ENCODE assay signal across 9 cellular contexts in the genomic region with DNA sequence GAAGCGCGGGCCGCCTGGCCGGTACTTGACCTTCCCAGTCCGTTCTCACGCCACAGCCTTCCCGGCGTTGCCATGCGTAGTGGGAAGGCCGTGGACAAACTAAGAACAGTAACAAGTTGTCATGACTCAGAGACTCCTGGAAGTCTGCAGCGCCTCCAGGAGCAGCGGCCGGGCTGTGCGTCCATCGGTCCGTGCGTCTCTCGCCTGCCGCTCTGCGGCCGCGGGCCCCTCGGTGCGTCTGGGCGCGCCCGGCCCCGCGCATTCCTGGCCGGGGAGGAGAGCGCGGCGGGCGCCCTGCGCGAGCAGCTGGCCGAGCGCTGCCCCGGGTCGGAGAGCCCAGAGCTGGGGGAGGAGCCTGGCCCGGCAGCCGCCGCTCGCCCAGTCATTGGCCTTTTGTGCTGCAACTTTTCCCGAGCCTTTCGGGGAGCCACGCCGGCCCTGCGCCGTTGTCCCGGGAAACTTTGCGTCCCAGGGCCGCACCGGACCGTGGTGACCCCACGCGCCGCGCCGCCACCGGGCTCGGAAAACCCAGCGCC.
DNase-seq lines count a peak whose midpoint lies in the region; ATAC-seq, FAIRE-seq and TF ChIP-seq lines count a peak whose summit lies in the region.
"Had no signal": no experiment of that assay in that cellular context is flagged by ENCODE, and none has a peak within 500 bp of the region (broad histone marks: within the 10 kb centered on the region; RNA-seq: fewer than 3 reads in every experiment).

No MANE protein-coding gene starts in this region.

- TF ChIP-seq EP300 in HepG2 (IDR thresholded peaks at IDR 0.05; ENCODE audit: low read depth in 2 of 2, low read length in 2 of 2) = 0 out of 4 replicates have a peak, but pooled peaks of 1 of the 2 experiments have one; percentile 26
- TF ChIP-seq EP300 in HepG2 (CRISPR knock-in tag; IDR thresholded peaks at IDR 0.05; ENCODE audit: borderline replicate concordance) = no peak

- peak; percentile 48 to 58; a peak in 3 of 4 replicates for TF ChIP-seq POLR2A in HepG2 (IDR thresholded peaks at IDR 0.05; ENCODE audit: insufficient read depth in 1 of 2, low read depth in 2 of 2, low read length in 2 of 2)
- TF ChIP-seq POLR2A in testis (IDR thresholded peaks at IDR 0.05) = no peak

- H3K27ac ChIP-seq in HepG2 (ENCODE audit: extremely low read length, insufficient read depth, low read length) (peak overlapping the region; percentile 95), testis (peak overlapping the region; percentile 86 to 95)
- H3K27ac ChIP-seq in naive thymus-derived CD4-positive, alpha-beta T cell (ENCODE audit: low read depth, low read length) = no peak overlapping the region

- peak; percentile 4 for DNase-seq in stimulated activated CD4-positive, alpha-beta T cell treated with anti-CD3 and anti-CD28 coated beads, Interleukin-15, amount 100 ng/mL, for 24 hours
- DNase-seq in stimulated activated CD4-positive, alpha-beta T cell treated with anti-CD3 and anti-CD28 coated beads, Interleukin-4, amount 100 ng/mL, for 4 hours = no peak
- DNase-seq in NOMO-1 treated with dmso at 0.1 percent for 144 hours (lab: John Stamatoyannopoulos, UW; ENCODE audit: unreplicated experiment) = peak; percentile 47
- DNase-seq in ecto neural progenitor cell (ENCODE audit: low spot score) = peak; percentile 87
- peak; percentile 77 for DNase-seq in HepG2 (ENCODE audit: low spot score)
- peak; percentile 84 for DNase-seq in testis
- no peak for DNase-seq in naive thymus-derived CD4-positive, alpha-beta T cell
- no peak for DNase-seq in activated effector memory CD4-positive, alpha-beta T cell treated with Interleukin-2 at 50 U/mL for 16 hours

- FAIRE-seq in HepG2 (lab: Jason Lieb, UNC) = no peak

- ATAC-seq in HepG2 = peak; percentile 94
- ATAC-seq in naive thymus-derived CD4-positive, alpha-beta T cell = no peak

- H3K4me3 ChIP-seq in HepG2 (replicated peaks in 1 of 3; ENCODE audit: insufficient read depth in 1 of 3, low read depth in 2 of 3, low read length in 3 of 3) = peak overlapping the region; percentile 70 to 88 (median 87)
- peak overlapping the region; percentile 64 to 83 for H3K4me3 ChIP-seq in testis
- no peak overlapping the region for H3K4me3 ChIP-seq in naive thymus-derived CD4-positive, alpha-beta T cell (ENCODE audit: low read length)

- peak overlapping the region; percentile 59 for H2AFZ ChIP-seq in HepG2 (ENCODE audit: low read length)

- H4K20me1 ChIP-seq in HepG2 (ENCODE audit: insufficient read depth, low read length) = peaks cover 3% of the 10 kb centered on the region; the same call in 1 of the 2 replicates

- TF ChIP-seq RAD21 in HepG2 (CRISPR knock-in tag; IDR thresholded peaks at IDR 0.05) = peak; percentile 90

- peak overlapping the region; percentile 93 for H3K4me2 ChIP-seq in HepG2 (ENCODE audit: low read depth, low read length)

- H3K9me3 ChIP-seq in HepG2 (ENCODE audit: low read length) (no peaks in the 10 kb centered on the region), testis (no peaks in the 10 kb centered on the region)
- H3K9me3 ChIP-seq in naive thymus-derived CD4-positive, alpha-beta T cell (ENCODE audit: control insufficient read depth in 2 of 3, low read length in 3 of 3) = no peaks in the 10 kb centered on the region

- peaks cover 50% of the 10 kb centered on the region for H3K79me2 ChIP-seq in HepG2 (ENCODE audit: insufficient read depth, low read length)

- CTCF ChIA-PET in HepG2 (lab: Yijun Ruan, JAX; ENCODE audit: low intra/inter-chr PET ratio, low total read pairs) = interaction anchor here (2.1 to 2.7 kb wide), 2 partner anchors 59 to 61 kb away, joined by 6 to 17 read pairs; no protein-coding TSS in a partner anchor
- CTCF ChIA-PET in naive thymus-derived CD4-positive, alpha-beta T cell (lab: Charles Lee) = no interaction called here

- peaks cover 0 to 4% (median 0%) of the 10 kb centered on the region in 5 donors for H3K36me3 Mint-ChIP-seq in naive thymus-derived CD4-positive, alpha-beta T cell

- no TSS peak for BruUV-seq in HepG2 (replicated peaks; lab: Mats Ljungman, UMichigan)

- H3K4me1 Mint-ChIP-seq in naive thymus-derived CD4-positive, alpha-beta T cell = peaks cover 0 to 11% (median 5%) of the 10 kb centered on the region in 7 donors
- H3K4me1 Mint-ChIP-seq: central memory CD8-positive, alpha-beta T cell had no signal

- H3K9me3 Mint-ChIP-seq in naive thymus-derived CD4-positive, alpha-beta T cell = peaks cover 0 to 3% (median 0%) of the 10 kb centered on the region in 11 donors
- H3K9me3 Mint-ChIP-seq: central memory CD8-positive, alpha-beta T cell had no signal

- peak; percentile 77 for TF ChIP-seq CTCF in HepG2 (CRISPR knock-in tag; IDR thresholded peaks at IDR 0.05)
- peak in 1 of 3 experiments; percentile 55 for TF ChIP-seq CTCF in testis (IDR thresholded peaks at IDR 0.05)

- peak overlapping the region; percentile 94 for H3K9ac ChIP-seq in HepG2 (ENCODE audit: insufficient read depth, low read depth, low read length)

- in situ Hi-C loops in HepG2 (cut with HindIII; ENCODE audit: extremely low pct_ligation_motif_present, low pct_unique_long_range_greater_than_20kb) = loop anchor here (5.0 kb wide), 1 partner anchor 60 kb away; no protein-coding TSS in a partner anchor

- H3K36me3 ChIP-seq in HepG2 (replicated peaks in 1 of 2; ENCODE audit: control insufficient read depth in 1 of 2, insufficient read depth in 2 of 2, low read length in 2 of 2) = no peaks in the 10 kb centered on the region
- no peaks in the 10 kb centered on the region for H3K36me3 ChIP-seq in testis (ENCODE audit: low read depth, missing control alignments)
- H3K36me3 ChIP-seq in naive thymus-derived CD4-positive, alpha-beta T cell (ENCODE audit: control insufficient read depth in 2 of 3, insufficient read depth in 3 of 3, low read length in 3 of 3) = no peaks in the 10 kb centered on the region

- 0% methylated on average over 1 of the region's 63 CpGs for WGBS in HepG2 (ENCODE audit: low lambda C conversion rate)
- 0 to 1% methylated on average over 9 to 33 of the region's 63 CpGs for WGBS in testis, 2 donors

- peaks cover 42% of the 10 kb centered on the region for H3K4me1 ChIP-seq in HepG2 (ENCODE audit: insufficient read depth, low read length)
- H3K4me1 ChIP-seq in testis = peaks cover 6% of the 10 kb centered on the region
- no peaks in the 10 kb centered on the region for H3K4me1 ChIP-seq in naive thymus-derived CD4-positive, alpha-beta T cell (ENCODE audit: control insufficient read depth in 2 of 2, insufficient read depth in 2 of 2, low read length in 2 of 2)

- H3K27me3 ChIP-seq in HepG2 (ENCODE audit: control insufficient read depth in 1 of 2, insufficient read depth in 2 of 2, low read length in 2 of 2) (no peaks in the 10 kb centered on the region), testis (no peaks in the 10 kb centered on the region)
- H3K27me3 ChIP-seq in naive thymus-derived CD4-positive, alpha-beta T cell (ENCODE audit: control insufficient read depth in 2 of 2, insufficient read depth in 2 of 2, low read length in 2 of 2) = no peaks in the 10 kb centered on the region

- intact Hi-C loops in HepG2 (cut with micrococcal nuclease; ENCODE audit: unreplicated experiment) = loop anchor here (1.0 to 5.0 kb wide), 4 partner anchors 58 to 185 kb away; partner anchors contain the start of genes ATE1 and NSMCE4A
- intact Hi-C loops in testis (cut with DNase I; ENCODE audit: low total_unique reads) = loop anchor here (10.0 kb wide), 2 partner anchors 58 to 188 kb away; partner anchors contain the start of gene ATE1
- intact Hi-C loops in naive thymus-derived CD4-positive, alpha-beta T cell (cut with micrococcal nuclease) = no loop called here

- H3K4me3 Mint-ChIP-seq in naive thymus-derived CD4-positive, alpha-beta T cell = peak overlapping the region in 1 of 10 donors; percentile 70
- H3K4me3 Mint-ChIP-seq: central memory CD8-positive, alpha-beta T cell had no signal

- no peak overlapping the region for H3K27ac Mint-ChIP-seq in naive thymus-derived CD4-positive, alpha-beta T cell

- H3K27me3 Mint-ChIP-seq in naive thymus-derived CD4-positive, alpha-beta T cell = peaks cover 44 to 59% (median 46%) of the 10 kb centered on the region in 5 donors

- POLR2A ChIA-PET in HepG2 (lab: Yijun Ruan, JAX) = interaction anchor here (0.7 to 2.9 kb wide), 21 partner anchors 10 to 186 kb away, joined by 3 to 38 read pairs (median 4); partner anchors contain the start of gene NSMCE4A
- POLR2A ChIA-PET in naive thymus-derived CD4-positive, alpha-beta T cell (lab: Charles Lee) = no interaction called here

TF ChIP-seq in HepG2, 621 proteins besides CTCF, POLR2A, EP300 and RAD21 (continues in another document):
- TF ChIP-seq ZNF770 (CRISPR knock-in tag; IDR thresholded peaks at IDR 0.05) = peak; percentile 23; the same call in 1 of the 2 replicates
- no peak for TF ChIP-seq CAMTA2 (CRISPR knock-in tag; IDR thresholded peaks at IDR 0.05; ENCODE audit: borderline replicate concordance)
- TF ChIP-seq RARA (CRISPR knock-in tag; IDR thresholded peaks at IDR 0.05) = peak; percentile 54
- TF ChIP-seq THAP11 (CRISPR knock-in tag; IDR thresholded peaks at IDR 0.05) = peak; percentile 57; the same call in 1 of the 2 replicates
- TF ChIP-seq SALL2 (CRISPR knock-in tag; IDR thresholded peaks at IDR 0.05) = no peak
- TF ChIP-seq ZNF614 (CRISPR knock-in tag; IDR thresholded peaks at IDR 0.05; ENCODE audit: borderline replicate concordance) = no peak
- TF ChIP-seq PHF5A (CRISPR knock-in tag; IDR thresholded peaks at IDR 0.05; ENCODE audit: low read depth, unreplicated experiment) = no peak

Comparison
In these comparisons a context has a peak if more than half of its experiments do, and no peak if none do; other contexts are left out.
1. DNase-seq: peak in stimulated activated CD4-positive, alpha-beta T cell treated with anti-CD3 and anti-CD28 coated beads, Interleukin-15, amount 100 ng/mL, for 24 hours (single experiment), NOMO-1 treated with dmso at 0.1 percent for 144 hours (single experiment), ecto neural progenitor cell (single experiment), HepG2 (single experiment) and testis (single experiment); none in stimulated activated CD4-positive, alpha-beta T cell treated with anti-CD3 and anti-CD28 coated beads, Interleukin-4, amount 100 ng/mL, for 4 hours (0 of 2), naive thymus-derived CD4-positive, alpha-beta T cell (0 of 9) and activated effector memory CD4-positive, alpha-beta T cell treated with Interleukin-2 at 50 U/mL for 16 hours (single experiment).
2. intact Hi-C loops: an anchor here in HepG2 (1.0 to 5.0 kb wide) and testis (10.0 kb wide); none called in naive thymus-derived CD4-positive, alpha-beta T cell.